ENCODE assay signal across 8 cellular contexts in genomic region chr3:112531358-112531781, GRCh38. TPM values are rescaled to one million over a fixed set of nuclear protein-coding genes. Genes with fewer than 3 reads are reported as not detected.
DNase-seq lines count a peak whose midpoint lies in the region; ATAC-seq, FAIRE-seq and TF ChIP-seq lines count a peak whose summit lies in the region.

No MANE protein-coding gene starts in this region.

- CTCF ChIA-PET in OCI-LY7 (lab: Charles Lee; ENCODE audit: unreplicated experiment) (no interaction called here), endothelial cell of umbilical vein (lab: Charles Lee) (interaction anchor here (0.6 to 1.6 kb wide), 19 partner anchors 10 to 847 kb away, joined by 3 to 44 read pairs (median 4); partner anchors contain the start of genes ATG3, SLC35A5 and SLC9C1)

- TF ChIP-seq CTCF in heart left ventricle (IDR thresholded peaks at IDR 0.05) (peak; percentile 26 to 67 (median 52)), OCI-LY7 (conservative IDR thresholded peaks at IDR 0.05; ENCODE audit: low read length) (peak; percentile 90), endothelial cell of umbilical vein (IDR thresholded peaks at IDR 0.05; ENCODE audit: extremely low read depth in 1 of 2, insufficient read depth in 1 of 2, low read depth in 1 of 2, low read length in 2 of 2) (no peak), parathyroid adenoma (IDR thresholded peaks at IDR 0.05) (peak; percentile 60), lower leg skin (IDR thresholded peaks at IDR 0.05) (no peak)

- ATAC-seq in heart left ventricle (no peak), left ventricle myocardium superior (no peak), GM21447 (IDR thresholded peaks at IDR 0.05; ENCODE audit: unreplicated experiment) (no peak), HG03442 (IDR thresholded peaks at IDR 0.05; ENCODE audit: unreplicated experiment) (no peak)

- H3K36me3 ChIP-seq in heart left ventricle (peaks cover 0 to 92% (median 87%) of the 10 kb centered on the region in 9 donors), OCI-LY7 (ENCODE audit: insufficient read depth, low read length) (peaks cover 95% of the 10 kb centered on the region), endothelial cell of umbilical vein (ENCODE audit: control insufficient read depth in 2 of 2, extremely low read depth in 1 of 2, insufficient read depth in 2 of 2, low read length in 2 of 2) (peaks cover 8 to 12% of the 10 kb centered on the region in 2 experiments), parathyroid adenoma (ENCODE audit: control insufficient read depth, insufficient read depth, low read length) (no peaks in the 10 kb centered on the region)

- no peaks in the 10 kb centered on the region for H3K9me2 ChIP-seq in OCI-LY7 (ENCODE audit: insufficient read depth, low read length)

- H3K4me3 ChIP-seq in heart left ventricle (no peak overlapping the region), OCI-LY7 (ENCODE audit: low read depth, low read length, poor library complexity, severe bottlenecking) (no peak overlapping the region), endothelial cell of umbilical vein (replicated peaks in 1 of 3; ENCODE audit: insufficient read depth in 1 of 3, low read depth in 1 of 3, low read length in 3 of 3) (no peak overlapping the region), parathyroid adenoma (ENCODE audit: low read depth, low read length) (no peak overlapping the region), lower leg skin (ENCODE audit: low read depth, poor library complexity, severe bottlenecking) (no peak overlapping the region)

- H3K9ac ChIP-seq in endothelial cell of umbilical vein (replicated peaks; ENCODE audit: extremely low read depth, insufficient read depth, low read length): no peak overlapping the region
- no peak overlapping the region for H3K9ac ChIP-seq in parathyroid adenoma

- H3K4me2 ChIP-seq in OCI-LY7 (ENCODE audit: low read length): no peak overlapping the region
- no peak overlapping the region for H3K4me2 ChIP-seq in endothelial cell of umbilical vein (ENCODE audit: insufficient read depth, low read length)
- H3K4me2 ChIP-seq in parathyroid adenoma (ENCODE audit: low read length): no peak overlapping the region

- H3K27ac ChIP-seq in heart left ventricle (no peak overlapping the region), OCI-LY7 (ENCODE audit: low read depth, low read length, poor library complexity, severe bottlenecking) (no peak overlapping the region), endothelial cell of umbilical vein (ENCODE audit: insufficient read depth, low read depth, low read length) (no peak overlapping the region), parathyroid adenoma (no peak overlapping the region)

- no TSS peak for BruUV-seq in OCI-LY7 (replicated peaks; lab: Mats Ljungman, UMichigan)
- BruUV-seq in endothelial cell of umbilical vein (replicated peaks; lab: Mats Ljungman, UMichigan): no TSS peak

- intact Hi-C loops in heart left ventricle (cut with DNase I) (loop anchor here in 9 of 10 donors (5.0 to 10.0 kb wide), 4 partner anchors 239 to 419 kb away; partner anchors contain the start of gene SLC9C1 (in 3 of the 9)), left ventricle myocardium superior (cut with micrococcal nuclease) (loop anchor here (5.0 kb wide), 1 partner anchor 239 kb away; the partner anchor contains the start of gene SLC9C1), OCI-LY7 (cut with micrococcal nuclease; ENCODE audit: unreplicated experiment) (loop anchor here (1.0 kb wide), 1 partner anchor 419 kb away; no protein-coding TSS in a partner anchor), endothelial cell of umbilical vein (cut with micrococcal nuclease) (loop anchor here (2.0 to 5.0 kb wide), 2 partner anchors 395 to 419 kb away; no protein-coding TSS in a partner anchor), lower leg skin (cut with DNase I; ENCODE audit: low total_unique reads) (no loop called here)

- H4K20me1 ChIP-seq in OCI-LY7 (ENCODE audit: insufficient read depth, low read length): no peaks in the 10 kb centered on the region
- H4K20me1 ChIP-seq in endothelial cell of umbilical vein (replicated peaks; ENCODE audit: control insufficient read depth, extremely low read depth, insufficient read depth, low read length): no peaks in the 10 kb centered on the region

- 2 to 22% (median 7%) methylated on average over 1 of the region's 1 CpG for WGBS in heart left ventricle, 4 donors
- WGBS in lower leg skin, 2 donors: 5 to 11% methylated on average over 1 of the region's 1 CpG

- H3K79me2 ChIP-seq in OCI-LY7 (ENCODE audit: insufficient read depth, low read depth, low read length): no peaks in the 10 kb centered on the region
- H3K79me2 ChIP-seq in endothelial cell of umbilical vein (ENCODE audit: control insufficient read depth, insufficient read depth, low read length): no peaks in the 10 kb centered on the region
- H3K79me2 ChIP-seq in parathyroid adenoma: no peaks in the 10 kb centered on the region

- POLR2A ChIA-PET in OCI-LY7 (lab: Charles Lee) (interaction anchor here (0.6 to 0.7 kb wide), 2 partner anchors 394 to 423 kb away, joined by 3 read pairs; no protein-coding TSS in a partner anchor), endothelial cell of umbilical vein (lab: Charles Lee) (no interaction called here)

- H2AFZ ChIP-seq in OCI-LY7 (ENCODE audit: low read length): no peak overlapping the region
- H2AFZ ChIP-seq in endothelial cell of umbilical vein (ENCODE audit: low read depth, low read length): no peak overlapping the region
- no peak overlapping the region for H2AFZ ChIP-seq in parathyroid adenoma

- no peak for TF ChIP-seq POLR2A in heart left ventricle (IDR thresholded peaks at IDR 0.05)
- TF ChIP-seq POLR2A in endothelial cell of umbilical vein (IDR thresholded peaks at IDR 0.05; ENCODE audit: low read depth, low read length): no peak
- TF ChIP-seq POLR2A in lower leg skin (IDR thresholded peaks at IDR 0.05): no peak

- peak; percentile 63 for FAIRE-seq in endothelial cell of umbilical vein (lab: Jason Lieb, UNC)

- H3K4me1 ChIP-seq in heart left ventricle (no peaks in the 10 kb centered on the region), OCI-LY7 (ENCODE audit: insufficient read depth, low read length, poor library complexity, severe bottlenecking) (no peaks in the 10 kb centered on the region), endothelial cell of umbilical vein (ENCODE audit: control insufficient read depth, extremely low read depth, insufficient read depth, low read length) (no peaks in the 10 kb centered on the region), parathyroid adenoma (no peaks in the 10 kb centered on the region)

- H3K27me3 ChIP-seq in heart left ventricle (no peaks in the 10 kb centered on the region), endothelial cell of umbilical vein (ENCODE audit: control insufficient read depth in 2 of 2, insufficient read depth in 2 of 2, low read length in 2 of 2) (no peaks in the 10 kb centered on the region), parathyroid adenoma (ENCODE audit: control insufficient read depth, insufficient read depth, low read length) (no peaks in the 10 kb centered on the region)

- dilution Hi-C loops in endothelial cell of umbilical vein (cut with MboI; ENCODE audit: extremely low pct_ligation_motif_present, low sequenced_read_pairs): no loop called here

- no peak for DNase-seq in heart left ventricle
- no peak for DNase-seq in left ventricle myocardium superior
- peak; percentile 61 for DNase-seq in OCI-LY7 (ENCODE audit: low spot score)
- DNase-seq in endothelial cell of umbilical vein (ENCODE audit: low read depth, low spot score): peak; percentile 53
- DNase-seq in lower leg skin (ENCODE audit: low spot score in 2 of 2): no peak

- H3K9me1 ChIP-seq in endothelial cell of umbilical vein (replicated peaks; ENCODE audit: control insufficient read depth, extremely low read depth, insufficient read depth, low read length): no peaks in the 10 kb centered on the region

- H3K9me3 ChIP-seq in heart left ventricle (no peaks in the 10 kb centered on the region), OCI-LY7 (ENCODE audit: low read length) (no peaks in the 10 kb centered on the region), endothelial cell of umbilical vein (replicated peaks; ENCODE audit: control insufficient read depth, insufficient read depth, low read length) (no peaks in the 10 kb centered on the region), parathyroid adenoma (ENCODE audit: control insufficient read depth, low read length) (no peaks in the 10 kb centered on the region)

RNA-seq across cellular contexts. Expression of gene ATG3, which starts 30.4 kb away (rescaled TPM):
- 10 to 100 TPM; 36.0 to 62.3 (median 47.2) TPM for total RNA-seq in heart left ventricle
- 10 to 100 TPM; 20.1 to 75.9 TPM for polyA plus RNA-seq in heart left ventricle
- 39.0 TPM for total RNA-seq in left ventricle myocardium superior
- 84.6 and 109 TPM in 2 replicates for total RNA-seq in OCI-LY7 (2014; rRNA removed; shearing (Covaris generic))
- total RNA-seq in OCI-LY7 (2022): 109 TPM in 2 replicates
- 62.4 TPM in 2 replicates for total RNA-seq in endothelial cell of umbilical vein
- 33.0 and 36.0 TPM in 2 replicates for polyA plus RNA-seq in endothelial cell of umbilical vein
- 42.0 and 43.8 TPM in 2 replicates for polyA plus RNA-seq in endothelial cell of umbilical vein (2011; cell fraction: cytosol; rRNA removed)
- 26.8 and 32.7 TPM in 2 replicates for polyA plus RNA-seq in endothelial cell of umbilical vein (2011; cell fraction: nucleus; rRNA removed)
- polyA plus RNA-seq in endothelial cell of umbilical vein (2012): 43.0 and 52.2 TPM in 2 replicates
- polyA minus RNA-seq in endothelial cell of umbilical vein: 21.7 and 23.2 TPM in 2 replicates
- polyA minus RNA-seq in endothelial cell of umbilical vein (2011; cell fraction: cytosol; rRNA and poly(A)+ RNA removed): 47.1 TPM
- 29.7 and 38.3 TPM in 2 replicates for polyA minus RNA-seq in endothelial cell of umbilical vein (2011; cell fraction: nucleus; rRNA and poly(A)+ RNA removed)
- total RNA-seq in lower leg skin: 10 to 100 TPM; 41.1 to 61.2 (median 49.4) TPM

RNA-seq across cellular contexts. Expression of gene SLC35A5, which starts 30.5 kb away (rescaled TPM):
- 10 to 100 TPM; 12.7 to 28.8 (median 20.2) TPM for total RNA-seq in heart left ventricle
- polyA plus RNA-seq in heart left ventricle: 10 to 100 TPM in 1 of 2 donors, 1 to 10 TPM in 1; 4.2 to 14.3 TPM
- 14.7 TPM for total RNA-seq in left ventricle myocardium superior
- total RNA-seq in OCI-LY7 (2014; rRNA removed; shearing (Covaris generic)): 10.3 and 12.4 TPM in 2 replicates
- 22.7 and 26.4 TPM in 2 replicates for total RNA-seq in OCI-LY7 (2022)
- 25.1 and 25.6 TPM in 2 replicates for total RNA-seq in endothelial cell of umbilical vein
- 27.7 and 40.1 TPM in 2 replicates for polyA plus RNA-seq in endothelial cell of umbilical vein
- polyA plus RNA-seq in endothelial cell of umbilical vein (2011; cell fraction: cytosol; rRNA removed): 19.3 and 19.5 TPM in 2 replicates
- 16.7 and 23.2 TPM in 2 replicates for polyA plus RNA-seq in endothelial cell of umbilical vein (2011; cell fraction: nucleus; rRNA removed)
- 21.0 and 23.6 TPM in 2 replicates for polyA plus RNA-seq in endothelial cell of umbilical vein (2012)
- polyA minus RNA-seq in endothelial cell of umbilical vein: 39.5 and 43.7 TPM in 2 replicates
- 17.6 TPM for polyA minus RNA-seq in endothelial cell of umbilical vein (2011; cell fraction: cytosol; rRNA and poly(A)+ RNA removed)
- 18.3 and 30.2 TPM in 2 replicates for polyA minus RNA-seq in endothelial cell of umbilical vein (2011; cell fraction: nucleus; rRNA and poly(A)+ RNA removed)
- total RNA-seq in lower leg skin: 10 to 100 TPM; 16.2 to 35.0 (median 21.9) TPM

RNA-seq across cellular contexts. Expression of gene BTLA, which starts 32.1 kb away (rescaled TPM):
- total RNA-seq in heart left ventricle (under 1 TPM in 3 of 9 donors, not detected in 6; 0.20 to 0.80 (median 0.29) TPM), left ventricle myocardium superior (not detected), OCI-LY7 (2022) (7.3 and 7.6 TPM in 2 replicates), endothelial cell of umbilical vein (not detected in 2 replicates), lower leg skin (1 to 10 TPM in 2 of 4 donors, under 1 TPM in 2; 0.11 to 2.6 (median 0.72) TPM)
- polyA plus RNA-seq in heart left ventricle (not detected), endothelial cell of umbilical vein (not detected in 2 replicates)
- total RNA-seq in OCI-LY7 (2014; rRNA removed; shearing (Covaris generic)): 7.7 and 8.0 TPM in 2 replicates
- not detected in 2 replicates for polyA plus RNA-seq in endothelial cell of umbilical vein (2011; cell fraction: cytosol; rRNA removed)
- not detected in 2 replicates for polyA plus RNA-seq in endothelial cell of umbilical vein (2011; cell fraction: nucleus; rRNA removed)
- not detected in 2 replicates for polyA plus RNA-seq in endothelial cell of umbilical vein (2012)
- polyA minus RNA-seq in endothelial cell of umbilical vein: not detected in 2 replicates
- not detected for polyA minus RNA-seq in endothelial cell of umbilical vein (2011; cell fraction: cytosol; rRNA and poly(A)+ RNA removed)
- polyA minus RNA-seq in endothelial cell of umbilical vein (2011; cell fraction: nucleus; rRNA and poly(A)+ RNA removed): not detected in 2 replicates

Comparison
In these comparisons a context has a peak if more than half of its experiments do, and no peak if none do; other contexts are left out.
1. DNase-seq: peak in OCI-LY7 (single experiment) and endothelial cell of umbilical vein (single experiment); none in heart left ventricle (0 of 5), left ventricle myocardium superior (single experiment) and lower leg skin (0 of 2).
2. CTCF ChIP-seq: peak in heart left ventricle (12 of 12), OCI-LY7 (single experiment) and parathyroid adenoma (single experiment); none in endothelial cell of umbilical vein (0 of 2) and lower leg skin (0 of 3).